ENCODE assay signal across 9 cellular contexts in genomic region chr20:49674383-49675352, GRCh38. TPM values are rescaled to one million over a fixed set of nuclear protein-coding genes. Genes with fewer than 3 reads are reported as not detected.
A peak's percentile ranks its signal among the peaks of the same experiment; 100 is the strongest.
DNase-seq lines count a peak whose midpoint lies in the region; ATAC-seq, FAIRE-seq and TF ChIP-seq lines count a peak whose summit lies in the region.
"Had no signal": no experiment of that assay in that cellular context is flagged by ENCODE, and none has a peak within 500 bp of the region (broad histone marks: within the 10 kb centered on the region; RNA-seq: fewer than 3 reads in every experiment).

No MANE protein-coding gene starts in this region.

- H3K27me3 ChIP-seq in cardiac muscle cell (no peaks in the 10 kb centered on the region), astrocyte (ENCODE audit: insufficient read depth, low read length) (no peaks in the 10 kb centered on the region), right lobe of liver (no peaks in the 10 kb centered on the region)

- H3K79me2 ChIP-seq in astrocyte (ENCODE audit: insufficient read depth, low read length), result peaks cover 94% of the 10 kb centered on the region

- H3K27ac Mint-ChIP-seq in astrocyte (ENCODE audit: unreplicated experiment), result peak overlapping the region; percentile 96
- H3K27ac Mint-ChIP-seq: B cell had no signal

- no peak for FAIRE-seq in astrocyte (lab: Jason Lieb, UNC)

- TF ChIP-seq POLR2A in right lobe of liver (IDR thresholded peaks at IDR 0.05), result peak; percentile 31

- H3K4me3 Mint-ChIP-seq in astrocyte (ENCODE audit: unreplicated experiment), result peak overlapping the region; percentile 2
- H3K4me3 Mint-ChIP-seq: B cell had no signal

- intact Hi-C loops in Right ventricle myocardium superior (cut with DNase I), result no loop called here
- intact Hi-C loops in right lobe of liver (cut with DNase I), result no loop called here

- H3K4me3 ChIP-seq in cardiac muscle cell, result no peak overlapping the region
- H3K4me3 ChIP-seq in astrocyte (ENCODE audit: insufficient read depth, low read depth, low read length), result no peak overlapping the region
- no peak overlapping the region for H3K4me3 ChIP-seq in right lobe of liver

- H3K36me3 ChIP-seq in cardiac muscle cell, result no peaks in the 10 kb centered on the region
- no peaks in the 10 kb centered on the region for H3K36me3 ChIP-seq in astrocyte (ENCODE audit: insufficient read depth, low read length)
- no peaks in the 10 kb centered on the region for H3K36me3 ChIP-seq in right lobe of liver

- no peak overlapping the region for H3K27ac ChIP-seq in cardiac muscle cell
- H3K27ac ChIP-seq in astrocyte (ENCODE audit: low read depth, low read length), result no peak overlapping the region
- peak overlapping the region; percentile 66 to 77 (median 73) for H3K27ac ChIP-seq in right lobe of liver

- H3K9me3 ChIP-seq in cardiac muscle cell (ENCODE audit: low read depth) (no peaks in the 10 kb centered on the region), astrocyte (ENCODE audit: insufficient read depth, low read depth, low read length) (no peaks in the 10 kb centered on the region), right lobe of liver (no peaks in the 10 kb centered on the region)

- peaks cover 2% of the 10 kb centered on the region for H3K36me3 Mint-ChIP-seq in astrocyte (ENCODE audit: low read depth, unreplicated experiment)

- H4K20me1 ChIP-seq in astrocyte (ENCODE audit: insufficient read depth, low read length), result peaks cover 72% of the 10 kb centered on the region

- no peaks in the 10 kb centered on the region for H3K27me3 Mint-ChIP-seq in astrocyte (ENCODE audit: low read depth, unreplicated experiment)
- H3K27me3 Mint-ChIP-seq: B cell had no signal

- 42% methylated on average over 10 of the region's 10 CpGs for WGBS in right lobe of liver (ENCODE audit: insufficient coverage, low coverage, low lambda C conversion rate, missing lambda C conversion rate)

- TF ChIP-seq CTCF in cardiac muscle cell (IDR thresholded peaks at IDR 0.05; ENCODE audit: low read depth, low read length), result peak; percentile 4
- no peak for TF ChIP-seq CTCF in astrocyte (IDR thresholded peaks at IDR 0.05; ENCODE audit: insufficient read depth, low read depth, low read length)
- peak in 1 of 4 donors; percentile 6 for TF ChIP-seq CTCF in right lobe of liver (IDR thresholded peaks at IDR 0.05)

- no peak overlapping the region for H2AFZ ChIP-seq in astrocyte (ENCODE audit: low read depth, low read length)

- H3K4me1 ChIP-seq in cardiac muscle cell (ENCODE audit: low read depth) (peaks cover 14% of the 10 kb centered on the region), astrocyte (ENCODE audit: insufficient read depth, low read length) (peaks cover 40% of the 10 kb centered on the region), right lobe of liver (peaks cover 0 to 100% (median 41%) of the 10 kb centered on the region in 4 donors)

- H3K9ac ChIP-seq in astrocyte (ENCODE audit: low read length), result no peak overlapping the region

- peaks cover 74% of the 10 kb centered on the region for H3K4me1 Mint-ChIP-seq in astrocyte (ENCODE audit: low read depth, unreplicated experiment)

- no peaks in the 10 kb centered on the region for H3K9me3 Mint-ChIP-seq in astrocyte (ENCODE audit: unreplicated experiment)

- ATAC-seq in Right ventricle myocardium superior (ENCODE audit: poor library complexity), result no peak
- ATAC-seq in right lobe of liver, result peak; percentile 42 to 63 (median 53)

- peak overlapping the region; percentile 74 for H3K4me2 ChIP-seq in astrocyte (ENCODE audit: low read length)

- DNase-seq in cardiac muscle cell (ENCODE audit: low read depth in 1 of 2, low spot score in 1 of 2), result peak in 1 of 2 donors; percentile 57
- no peak for DNase-seq in Right ventricle myocardium superior
- DNase-seq in astrocyte (ENCODE audit: low read depth), result peak; percentile 82
- no peak for DNase-seq in right lobe of liver
- DNase-seq in stimulated activated CD4-positive, alpha-beta T cell treated with anti-CD3 and anti-CD28 coated beads, Interleukin-4, amount 100 ng/mL, for 4 hours, result no peak
- DNase-seq in CD1c-positive myeloid dendritic cell (ENCODE audit: extremely low spot score), result no peak
- DNase-seq in NCI-H69 (lab: John Stamatoyannopoulos, UW), result no peak
- no peak for DNase-seq in activated CD4-positive, CD25-positive, alpha-beta regulatory T cell (lab: John Stamatoyannopoulos, UW)

RNA-seq across cellular contexts. Expression of gene B4GALT5, which starts 39.0 kb away (rescaled TPM):
- total RNA-seq in cardiac muscle cell (26.5 and 27.4 TPM in 2 replicates), Right ventricle myocardium superior (39.6 TPM), astrocyte (39.1 and 41.9 TPM in 2 replicates), right lobe of liver (10 to 100 TPM in 5 of 6 experiments, 1 to 10 TPM in 1; 9.5 to 32.6 (median 15.5) TPM)
- 11.5 and 18.0 TPM in 2 replicates for polyA plus RNA-seq in cardiac muscle cell

Comparison
In these comparisons a context has a peak if more than half of its experiments do, and no peak if none do; other contexts are left out.
1. H3K27ac ChIP-seq: peak in right lobe of liver (3 of 3); none in cardiac muscle cell (single experiment) and astrocyte (single experiment).